In genomic region chr4:159229164-159229563, GRCh38 we compare ENCODE assay signal across 12 cellular contexts.
A peak's percentile ranks its signal among the peaks of the same experiment; 100 is the strongest.
DNase-seq lines count a peak whose midpoint lies in the region; ATAC-seq and TF ChIP-seq lines count a peak whose summit lies in the region.
"Had no signal": no experiment of that assay in that cellular context is flagged by ENCODE, and none has a peak within 500 bp of the region (broad histone marks: within the 10 kb centered on the region; RNA-seq: fewer than 3 reads in every experiment).

No MANE protein-coding gene starts in this region.

- H3K36me3 ChIP-seq in heart right ventricle (peaks cover 0 to 7% (median 0%) of the 10 kb centered on the region in 9 donors), psoas muscle (ENCODE audit: insufficient read depth in 1 of 2, low read depth in 1 of 2) (no peaks in the 10 kb centered on the region)

- DNase-seq in ELF-1 (ENCODE audit: low read depth, low spot score) (peak; percentile 62), astrocyte of the cerebellum (ENCODE audit: low read depth) (peak; percentile 32), heart right ventricle (no peak), psoas muscle (no peak), left colon (no peak)
- DNase-seq: activated naive CD8-positive, alpha-beta T cell treated with anti-CD3 and anti-CD28 coated beads, Interleukin-2, amount 10 ng/mL, durations not matched to agents 7 days and 5 days; DND-41; NCI-H446 had no signal

- peak overlapping the region; percentile 1 to 91 (median 82) for H3K27ac ChIP-seq in heart right ventricle
- peak overlapping the region; percentile 84 for H3K27ac ChIP-seq in psoas muscle
- H3K27ac ChIP-seq: VCaP had no signal

- intact Hi-C loops in heart right ventricle (cut with DNase I) = loop anchor here in 1 of 10 donors (10.0 kb wide), 1 partner anchor 106 kb away; no protein-coding TSS in a partner anchor
- intact Hi-C loops in psoas muscle (cut with DNase I) = no loop called here
- intact Hi-C loops in left colon (cut with DNase I, micrococcal nuclease) = no loop called here

- ATAC-seq in heart right ventricle = peak in 7 of 8 donors; percentile 31 to 71 (median 65)
- peak; percentile 25 to 44 (median 36) for ATAC-seq in psoas muscle
- ATAC-seq in GM19455 (IDR thresholded peaks at IDR 0.05; ENCODE audit: unreplicated experiment) = no peak
- no peak for ATAC-seq in HG03097 (IDR thresholded peaks at IDR 0.05; ENCODE audit: low FRiP score, unreplicated experiment)
- ATAC-seq in GM19023 (IDR thresholded peaks at IDR 0.05; ENCODE audit: unreplicated experiment) = no peak
- no peak for ATAC-seq in left colon

- H3K4me3 ChIP-seq in astrocyte of the cerebellum (ENCODE audit: low read depth, low read length) = no peak overlapping the region
- H3K4me3 ChIP-seq in heart right ventricle = peak overlapping the region; percentile 5 to 57 (median 40)
- H3K4me3 ChIP-seq in psoas muscle = peak overlapping the region; percentile 66

- WGBS in heart right ventricle, 2 donors = 17 to 36% methylated on average over 6 of the region's 6 CpGs
- WGBS in psoas muscle, 3 donors = 32 to 41% (median 36%) methylated on average over 6 of the region's 6 CpGs

- in situ Hi-C loops in astrocyte of the cerebellum (cut with HindIII; ENCODE audit: low sequenced_read_pairs) = no loop called here

- H3K27me3 ChIP-seq in heart right ventricle = no peaks in the 10 kb centered on the region
- no peaks in the 10 kb centered on the region for H3K27me3 ChIP-seq in psoas muscle (ENCODE audit: insufficient read depth in 3 of 3, low read length in 2 of 3)

- TF ChIP-seq CTCF in astrocyte of the cerebellum (IDR thresholded peaks at IDR 0.05; ENCODE audit: low read depth, low read length, missing control alignments) (no peak), heart right ventricle (IDR thresholded peaks at IDR 0.05) (no peak), psoas muscle (IDR thresholded peaks at IDR 0.05) (no peak)

- H3K4me1 ChIP-seq in heart right ventricle (peaks cover 0 to 76% (median 29%) of the 10 kb centered on the region in 9 donors), psoas muscle (peaks cover 15% of the 10 kb centered on the region)

- peaks cover 0 to 5% (median 0%) of the 10 kb centered on the region in 11 donors for H3K9me3 ChIP-seq in heart right ventricle
- peaks cover 11% of the 10 kb centered on the region for H3K9me3 ChIP-seq in psoas muscle

Comparison
In these comparisons a context has a peak if more than half of its experiments do, and no peak if none do; other contexts are left out.
1. DNase-seq: peak in ELF-1 (single experiment) and astrocyte of the cerebellum (single experiment); none in heart right ventricle (0 of 2), psoas muscle (0 of 2) and left colon (0 of 2).
2. ATAC-seq: peak in heart right ventricle (7 of 8) and psoas muscle (4 of 4); none in GM19455 (single experiment), HG03097 (single experiment), GM19023 (single experiment) and left colon (single experiment).